15 cellular contexts compared by ENCODE assay signal in the genomic region with DNA sequence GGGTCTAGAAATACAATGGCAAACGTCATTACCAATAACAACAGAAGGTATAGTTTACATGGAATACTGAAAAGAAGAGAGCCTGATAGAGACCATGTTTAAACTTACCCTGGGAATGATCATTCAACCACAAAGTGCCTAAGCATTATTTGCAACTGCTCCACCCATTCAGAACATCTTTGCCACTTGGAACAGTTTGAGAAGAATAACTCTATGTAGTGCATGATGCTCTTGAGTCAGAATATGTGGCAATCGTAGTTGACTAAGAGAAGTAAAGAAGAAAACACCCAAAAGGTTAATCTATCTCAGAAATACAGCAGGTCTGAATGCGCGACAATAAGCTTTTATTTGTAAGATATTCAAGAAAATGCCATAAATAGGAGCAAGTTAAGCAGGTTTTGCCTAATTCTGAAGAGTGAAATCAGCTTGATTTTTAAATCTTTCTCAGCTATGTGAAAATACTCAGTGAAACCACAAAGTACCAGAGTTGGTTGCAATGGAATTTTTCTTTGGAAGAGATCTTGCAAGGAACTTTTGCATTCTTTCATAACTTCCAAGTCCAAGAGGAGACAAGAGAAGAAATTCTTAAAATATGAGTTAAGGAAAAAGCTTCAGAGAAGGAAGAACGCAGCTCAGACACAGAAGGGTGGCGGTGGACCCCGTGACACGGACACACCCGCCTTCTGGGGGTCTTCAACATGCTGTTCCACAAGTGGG.
DNase-seq lines count a peak whose midpoint lies in the region; TF ChIP-seq lines count a peak whose summit lies in the region.
"Had no signal": no experiment of that assay in that cellular context is flagged by ENCODE, and none has a peak within 500 bp of the region (broad histone marks: within the 10 kb centered on the region; RNA-seq: fewer than 3 reads in every experiment).

No MANE protein-coding gene starts in this region.

- peak overlapping the region; percentile 62 for H3K27ac Mint-ChIP-seq in osteocyte (ENCODE audit: unreplicated experiment)

- peaks cover 10% of the 10 kb centered on the region for H3K36me3 Mint-ChIP-seq in osteocyte (ENCODE audit: unreplicated experiment)

- H3K27ac ChIP-seq in substantia nigra (ENCODE audit: low read depth, low read length, poor library complexity, severe bottlenecking), result no peak overlapping the region
- H3K27ac ChIP-seq: SJCRH30 had no signal

- H3K27me3 ChIP-seq in adipocyte (replicated peaks; ENCODE audit: control insufficient read depth, insufficient read depth, low read length), result no peaks in the 10 kb centered on the region
- H3K27me3 ChIP-seq: SJCRH30 had no signal

- DNase-seq in adipocyte (ENCODE audit: low read depth), result peak; percentile 89
- peak; percentile 97 for DNase-seq in fibroblast of mammary gland (ENCODE audit: low read depth)
- DNase-seq in osteocyte (ENCODE audit: extremely low spot score, unreplicated experiment), result no peak
- no peak for DNase-seq in substantia nigra (lab: John Stamatoyannopoulos, UW)
- no peak for DNase-seq in 8988T
- no peak for DNase-seq in NCI-H1092 (lab: John Stamatoyannopoulos, UW)
- DNase-seq in NCI-H1048 (lab: John Stamatoyannopoulos, UW), result no peak
- DNase-seq: activated CD4-positive, alpha-beta T cell treated with anti-CD3 and anti-CD28 coated beads for 4 hours; activated gamma-delta T cell treated with Interleukin-2 at 50 U/mL for 16 hours; DMS53; effector memory CD8-positive, alpha-beta T cell; kidney; NCI-H69; nucleus accumbens; SJCRH30 had no signal

- peaks cover 49% of the 10 kb centered on the region for H3K4me1 ChIP-seq in adipocyte (ENCODE audit: control insufficient read depth, insufficient read depth, low read length)
- H3K4me1 ChIP-seq: SJCRH30 had no signal

- H3K4me1 Mint-ChIP-seq in osteocyte (ENCODE audit: unreplicated experiment), result peaks cover 37% of the 10 kb centered on the region

- H3K27me3 Mint-ChIP-seq in osteocyte (ENCODE audit: unreplicated experiment), result no peaks in the 10 kb centered on the region
- H3K27me3 Mint-ChIP-seq: effector memory CD8-positive, alpha-beta T cell had no signal

- no peak for TF ChIP-seq CTCF in fibroblast of mammary gland (conservative IDR thresholded peaks at IDR 0.05; ENCODE audit: control insufficient read depth, insufficient read depth, low read depth, low read length)
- TF ChIP-seq CTCF in osteocyte (IDR thresholded peaks at IDR 0.05), result no peak

- peaks cover 17% of the 10 kb centered on the region for H3K36me3 ChIP-seq in adipocyte (ENCODE audit: control insufficient read depth, insufficient read depth, low read length, severe bottlenecking)

- peak overlapping the region; percentile 71 for H3K4me3 ChIP-seq in adipocyte (ENCODE audit: low read length)
- no peak overlapping the region for H3K4me3 ChIP-seq in fibroblast of mammary gland (ENCODE audit: control insufficient read depth, low read depth, low read length)
- H3K4me3 ChIP-seq: SJCRH30 had no signal

- H3K9me3 Mint-ChIP-seq in osteocyte (ENCODE audit: unreplicated experiment), result no peaks in the 10 kb centered on the region
- H3K9me3 Mint-ChIP-seq: effector memory CD8-positive, alpha-beta T cell had no signal

- H3K9me3 ChIP-seq in adipocyte (ENCODE audit: control insufficient read depth, low read length), result no peaks in the 10 kb centered on the region
- H3K9me3 ChIP-seq: SJCRH30 had no signal

- H3K9ac ChIP-seq in adipocyte (ENCODE audit: low read length), result peak overlapping the region; percentile 89

- H3K4me3 Mint-ChIP-seq in osteocyte (ENCODE audit: unreplicated experiment), result no peak overlapping the region
- H3K4me3 Mint-ChIP-seq: effector memory CD8-positive, alpha-beta T cell had no signal

Comparison
In these comparisons a context has a peak if more than half of its experiments do, and no peak if none do; other contexts are left out.
1. DNase-seq: peak in adipocyte (single experiment) and fibroblast of mammary gland (single experiment); none in osteocyte (single experiment), substantia nigra (0 of 49), 8988T (single experiment), NCI-H1092 (single experiment) and NCI-H1048 (single experiment).